Comparison of ENCODE assay signal across 1 cellular context in genomic region chr6:158042245-158042798, GRCh38.
TF ChIP-seq lines count a peak whose summit lies in the region.

No MANE protein-coding gene starts in this region.

TF ChIP-seq in SK-N-SH treated with all-trans-retinoic acid at 6 μM for 48 hours, 23 proteins besides CTCF, POLR2A, EP300 and RAD21 (continued from another document):
- peak; percentile 63; the same call in 1 of the 2 replicates for TF ChIP-seq ISL1 (CRISPR knock-in tag; IDR thresholded peaks at IDR 0.05)
- peak; percentile 91 for TF ChIP-seq ZNF70 (CRISPR knock-in tag; IDR thresholded peaks at IDR 0.05)
- TF ChIP-seq RARB (CRISPR knock-in tag; IDR thresholded peaks at IDR 0.05): no peak
- no peak; the same call in 1 of the 2 replicates for TF ChIP-seq CSDC2 (CRISPR knock-in tag; IDR thresholded peaks at IDR 0.05)
- no peak for TF ChIP-seq POU6F1 (CRISPR knock-in tag; IDR thresholded peaks at IDR 0.05; ENCODE audit: borderline replicate concordance, low read depth)
- TF ChIP-seq PPARA (CRISPR knock-in tag; IDR thresholded peaks at IDR 0.05; ENCODE audit: borderline replicate concordance): no peak
- peak; percentile 62; the same call in 1 of the 2 replicates for TF ChIP-seq TCF4 (CRISPR knock-in tag; IDR thresholded peaks at IDR 0.05; ENCODE audit: borderline replicate concordance)
- TF ChIP-seq ZC3H10 (CRISPR knock-in tag; IDR thresholded peaks at IDR 0.05): no peak
- TF ChIP-seq, protein P1, sequence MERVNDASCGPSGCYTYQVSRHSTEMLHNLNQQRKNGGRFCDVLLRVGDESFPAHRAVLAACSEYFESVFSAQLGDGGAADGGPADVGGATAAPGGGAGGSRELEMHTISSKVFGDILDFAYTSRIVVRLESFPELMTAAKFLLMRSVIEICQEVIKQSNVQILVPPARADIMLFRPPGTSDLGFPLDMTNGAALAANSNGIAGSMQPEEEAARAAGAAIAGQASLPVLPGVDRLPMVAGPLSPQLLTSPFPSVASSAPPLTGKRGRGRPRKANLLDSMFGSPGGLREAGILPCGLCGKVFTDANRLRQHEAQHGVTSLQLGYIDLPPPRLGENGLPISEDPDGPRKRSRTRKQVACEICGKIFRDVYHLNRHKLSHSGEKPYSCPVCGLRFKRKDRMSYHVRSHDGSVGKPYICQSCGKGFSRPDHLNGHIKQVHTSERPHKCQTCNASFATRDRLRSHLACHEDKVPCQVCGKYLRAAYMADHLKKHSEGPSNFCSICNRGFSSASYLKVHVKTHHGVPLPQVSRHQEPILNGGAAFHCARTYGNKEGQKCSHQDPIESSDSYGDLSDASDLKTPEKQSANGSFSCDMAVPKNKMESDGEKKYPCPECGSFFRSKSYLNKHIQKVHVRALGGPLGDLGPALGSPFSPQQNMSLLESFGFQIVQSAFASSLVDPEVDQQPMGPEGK (CRISPR knock-in tag; IDR thresholded peaks at IDR 0.05; ENCODE audit: borderline replicate concordance): 0 out of 2 replicates have a peak, but pooled peaks have one; percentile 31
- no peak for TF ChIP-seq TOX (CRISPR knock-in tag; IDR thresholded peaks at IDR 0.05; ENCODE audit: borderline replicate concordance)
- TF ChIP-seq ZFP3 (CRISPR knock-in tag; IDR thresholded peaks at IDR 0.05): peak; percentile 81
- TF ChIP-seq GLIS3 (CRISPR knock-in tag; IDR thresholded peaks at IDR 0.05): 0 out of 2 replicates have a peak, but pooled peaks have one; percentile 18
TF ChIP-seq in SK-N-SH treated with all-trans-retinoic acid at 6 μM for 48 hours: peak in this region for 12.
